ENCODE assay signal across 1 cellular context in the genomic region with DNA sequence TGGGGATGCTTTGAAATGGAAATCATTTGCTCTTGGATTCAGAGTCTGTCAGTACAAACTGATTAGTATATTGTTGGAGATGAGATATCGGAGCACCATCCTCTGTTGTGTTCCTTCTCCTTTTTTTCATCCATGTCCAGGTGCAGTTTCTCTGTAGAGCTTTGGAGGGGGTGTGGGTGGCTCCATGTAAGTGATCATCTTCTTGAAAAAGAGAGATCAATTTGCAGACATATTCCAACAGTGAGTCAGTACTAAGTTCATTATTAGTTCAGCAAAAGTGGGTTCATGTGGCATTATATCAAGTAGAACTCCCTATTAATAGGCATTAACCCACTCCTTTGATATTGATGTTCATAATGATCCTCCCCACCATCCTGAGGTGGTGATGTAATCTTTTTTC.
TF ChIP-seq lines count a peak whose summit lies in the region.

No MANE protein-coding gene starts in this region.

TF ChIP-seq in GM23338, 12 proteins besides CTCF, POLR2A, EP300 and RAD21 (continued from another document):
- TF ChIP-seq ZNF331 (CRISPR knock-in tag; IDR thresholded peaks at IDR 0.05; ENCODE audit: low read depth) (no peak), CREB1 (CRISPR knock-in tag; IDR thresholded peaks at IDR 0.05; ENCODE audit: low read depth) (no peak), POLR2AphosphoS5 (IDR thresholded peaks at IDR 0.05; ENCODE audit: low read depth) (no peak), ZNF114 (CRISPR knock-in tag; IDR thresholded peaks at IDR 0.05) (no peak), EZH2phosphoT487 (IDR thresholded peaks at IDR 0.05; ENCODE audit: unreplicated experiment) (no peak), EZH2 (IDR thresholded peaks at IDR 0.05; ENCODE audit: low read depth, unreplicated experiment) (no peak), NANOG (IDR thresholded peaks at IDR 0.05; ENCODE audit: borderline replicate concordance) (no peak)
- TF ChIP-seq, protein P1, sequence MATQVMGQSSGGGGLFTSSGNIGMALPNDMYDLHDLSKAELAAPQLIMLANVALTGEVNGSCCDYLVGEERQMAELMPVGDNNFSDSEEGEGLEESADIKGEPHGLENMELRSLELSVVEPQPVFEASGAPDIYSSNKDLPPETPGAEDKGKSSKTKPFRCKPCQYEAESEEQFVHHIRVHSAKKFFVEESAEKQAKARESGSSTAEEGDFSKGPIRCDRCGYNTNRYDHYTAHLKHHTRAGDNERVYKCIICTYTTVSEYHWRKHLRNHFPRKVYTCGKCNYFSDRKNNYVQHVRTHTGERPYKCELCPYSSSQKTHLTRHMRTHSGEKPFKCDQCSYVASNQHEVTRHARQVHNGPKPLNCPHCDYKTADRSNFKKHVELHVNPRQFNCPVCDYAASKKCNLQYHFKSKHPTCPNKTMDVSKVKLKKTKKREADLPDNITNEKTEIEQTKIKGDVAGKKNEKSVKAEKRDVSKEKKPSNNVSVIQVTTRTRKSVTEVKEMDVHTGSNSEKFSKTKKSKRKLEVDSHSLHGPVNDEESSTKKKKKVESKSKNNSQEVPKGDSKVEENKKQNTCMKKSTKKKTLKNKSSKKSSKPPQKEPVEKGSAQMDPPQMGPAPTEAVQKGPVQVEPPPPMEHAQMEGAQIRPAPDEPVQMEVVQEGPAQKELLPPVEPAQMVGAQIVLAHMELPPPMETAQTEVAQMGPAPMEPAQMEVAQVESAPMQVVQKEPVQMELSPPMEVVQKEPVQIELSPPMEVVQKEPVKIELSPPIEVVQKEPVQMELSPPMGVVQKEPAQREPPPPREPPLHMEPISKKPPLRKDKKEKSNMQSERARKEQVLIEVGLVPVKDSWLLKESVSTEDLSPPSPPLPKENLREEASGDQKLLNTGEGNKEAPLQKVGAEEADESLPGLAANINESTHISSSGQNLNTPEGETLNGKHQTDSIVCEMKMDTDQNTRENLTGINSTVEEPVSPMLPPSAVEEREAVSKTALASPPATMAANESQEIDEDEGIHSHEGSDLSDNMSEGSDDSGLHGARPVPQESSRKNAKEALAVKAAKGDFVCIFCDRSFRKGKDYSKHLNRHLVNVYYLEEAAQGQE (IDR thresholded peaks at IDR 0.05; ENCODE audit: unreplicated experiment), result no peak
- TF ChIP-seq, protein P2, sequence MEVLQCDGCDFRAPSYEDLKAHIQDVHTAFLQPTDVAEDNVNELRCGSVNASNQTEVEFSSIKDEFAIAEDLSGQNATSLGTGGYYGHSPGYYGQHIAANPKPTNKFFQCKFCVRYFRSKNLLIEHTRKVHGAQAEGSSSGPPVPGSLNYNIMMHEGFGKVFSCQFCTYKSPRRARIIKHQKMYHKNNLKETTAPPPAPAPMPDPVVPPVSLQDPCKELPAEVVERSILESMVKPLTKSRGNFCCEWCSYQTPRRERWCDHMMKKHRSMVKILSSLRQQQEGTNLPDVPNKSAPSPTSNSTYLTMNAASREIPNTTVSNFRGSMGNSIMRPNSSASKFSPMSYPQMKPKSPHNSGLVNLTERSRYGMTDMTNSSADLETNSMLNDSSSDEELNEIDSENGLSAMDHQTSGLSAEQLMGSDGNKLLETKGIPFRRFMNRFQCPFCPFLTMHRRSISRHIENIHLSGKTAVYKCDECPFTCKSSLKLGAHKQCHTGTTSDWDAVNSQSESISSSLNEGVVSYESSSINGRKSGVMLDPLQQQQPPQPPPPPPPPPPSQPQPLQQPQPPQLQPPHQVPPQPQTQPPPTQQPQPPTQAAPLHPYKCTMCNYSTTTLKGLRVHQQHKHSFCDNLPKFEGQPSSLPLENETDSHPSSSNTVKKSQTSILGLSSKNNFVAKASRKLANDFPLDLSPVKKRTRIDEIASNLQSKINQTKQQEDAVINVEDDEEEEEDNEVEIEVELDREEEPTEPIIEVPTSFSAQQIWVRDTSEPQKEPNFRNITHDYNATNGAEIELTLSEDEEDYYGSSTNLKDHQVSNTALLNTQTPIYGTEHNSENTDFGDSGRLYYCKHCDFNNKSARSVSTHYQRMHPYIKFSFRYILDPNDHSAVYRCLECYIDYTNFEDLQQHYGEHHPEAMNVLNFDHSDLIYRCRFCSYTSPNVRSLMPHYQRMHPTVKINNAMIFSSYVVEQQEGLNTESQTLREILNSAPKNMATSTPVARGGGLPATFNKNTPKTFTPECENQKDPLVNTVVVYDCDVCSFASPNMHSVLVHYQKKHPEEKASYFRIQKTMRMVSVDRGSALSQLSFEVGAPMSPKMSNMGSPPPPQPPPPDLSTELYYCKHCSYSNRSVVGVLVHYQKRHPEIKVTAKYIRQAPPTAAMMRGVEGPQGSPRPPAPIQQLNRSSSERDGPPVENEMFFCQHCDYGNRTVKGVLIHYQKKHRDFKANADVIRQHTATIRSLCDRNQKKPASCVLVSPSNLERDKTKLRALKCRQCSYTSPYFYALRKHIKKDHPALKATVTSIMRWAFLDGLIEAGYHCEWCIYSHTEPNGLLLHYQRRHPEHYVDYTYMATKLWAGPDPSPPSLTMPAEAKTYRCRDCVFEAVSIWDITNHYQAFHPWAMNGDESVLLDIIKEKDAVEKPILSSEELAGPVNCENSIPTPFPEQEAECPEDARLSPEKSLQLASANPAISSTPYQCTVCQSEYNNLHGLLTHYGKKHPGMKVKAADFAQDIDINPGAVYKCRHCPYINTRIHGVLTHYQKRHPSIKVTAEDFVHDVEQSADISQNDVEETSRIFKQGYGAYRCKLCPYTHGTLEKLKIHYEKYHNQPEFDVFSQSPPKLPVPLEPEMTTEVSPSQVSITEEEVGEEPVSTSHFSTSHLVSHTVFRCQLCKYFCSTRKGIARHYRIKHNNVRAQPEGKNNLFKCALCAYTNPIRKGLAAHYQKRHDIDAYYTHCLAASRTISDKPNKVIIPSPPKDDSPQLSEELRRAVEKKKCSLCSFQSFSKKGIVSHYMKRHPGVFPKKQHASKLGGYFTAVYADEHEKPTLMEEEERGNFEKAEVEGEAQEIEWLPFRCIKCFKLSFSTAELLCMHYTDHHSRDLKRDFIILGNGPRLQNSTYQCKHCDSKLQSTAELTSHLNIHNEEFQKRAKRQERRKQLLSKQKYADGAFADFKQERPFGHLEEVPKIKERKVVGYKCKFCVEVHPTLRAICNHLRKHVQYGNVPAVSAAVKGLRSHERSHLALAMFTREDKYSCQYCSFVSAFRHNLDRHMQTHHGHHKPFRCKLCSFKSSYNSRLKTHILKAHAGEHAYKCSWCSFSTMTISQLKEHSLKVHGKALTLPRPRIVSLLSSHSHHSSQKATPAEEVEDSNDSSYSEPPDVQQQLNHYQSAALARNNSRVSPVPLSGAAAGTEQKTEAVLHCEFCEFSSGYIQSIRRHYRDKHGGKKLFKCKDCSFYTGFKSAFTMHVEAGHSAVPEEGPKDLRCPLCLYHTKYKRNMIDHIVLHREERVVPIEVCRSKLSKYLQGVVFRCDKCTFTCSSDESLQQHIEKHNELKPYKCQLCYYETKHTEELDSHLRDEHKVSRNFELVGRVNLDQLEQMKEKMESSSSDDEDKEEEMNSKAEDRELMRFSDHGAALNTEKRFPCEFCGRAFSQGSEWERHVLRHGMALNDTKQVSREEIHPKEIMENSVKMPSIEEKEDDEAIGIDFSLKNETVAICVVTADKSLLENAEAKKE (CRISPR knock-in tag; IDR thresholded peaks at IDR 0.05), result no peak
TF ChIP-seq in GM23338: peak in this region for 0.
